Comparison of ENCODE assay signal across 27 cellular contexts in the genomic region with DNA sequence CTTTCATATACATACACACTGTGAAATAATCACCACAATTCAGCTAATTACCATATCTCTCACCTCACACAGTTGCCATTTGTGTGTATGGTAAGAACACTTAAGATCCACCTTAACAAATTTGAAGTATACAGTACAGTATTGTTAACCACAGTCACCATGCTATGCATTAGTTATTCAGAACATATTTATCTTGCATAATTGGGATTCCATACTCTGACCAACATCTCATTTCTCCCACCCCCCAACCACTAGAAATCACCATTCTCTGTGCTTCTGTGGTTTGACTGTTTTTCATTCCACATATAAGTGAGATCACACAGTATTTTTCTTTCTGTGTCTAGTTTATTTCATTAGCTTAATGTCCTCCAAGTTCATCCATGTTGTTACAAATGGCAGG.
A peak's percentile ranks its signal among the peaks of the same experiment; 100 is the strongest.
DNase-seq lines count a peak whose midpoint lies in the region; ATAC-seq and TF ChIP-seq lines count a peak whose summit lies in the region.
"Had no signal": no experiment of that assay in that cellular context is flagged by ENCODE, and none has a peak within 500 bp of the region (broad histone marks: within the 10 kb centered on the region; RNA-seq: fewer than 3 reads in every experiment).

No MANE protein-coding gene starts in this region.

- no peaks in the 10 kb centered on the region for H3K36me3 ChIP-seq in adipocyte (ENCODE audit: control insufficient read depth, insufficient read depth, low read length, severe bottlenecking)

- TF ChIP-seq CTCF in foreskin keratinocyte (conservative IDR thresholded peaks at IDR 0.05): no peak
- TF ChIP-seq CTCF in activated CD8-positive, alpha-beta T cell treated with anti-CD3 and anti-CD28 coated beads for 36 hours (IDR thresholded peaks at IDR 0.05): no peak

- no peak overlapping the region for H3K9ac ChIP-seq in adipocyte (ENCODE audit: low read length)

- H3K27ac Mint-ChIP-seq in stimulated activated naive CD8-positive, alpha-beta T cell treated with anti-CD3 and anti-CD28 coated beads, Interleukin-15, amount 100 ng/mL, for 72 hours: no peak overlapping the region
- no peak overlapping the region for H3K27ac Mint-ChIP-seq in activated CD8-positive, alpha-beta T cell treated with anti-CD3 and anti-CD28 coated beads for 36 hours
- H3K27ac Mint-ChIP-seq: activated B cell treated with CpG ODN at 0.5 μM for 24 hours; activated CD4-positive, alpha-beta memory T cell treated with anti-CD3 and anti-CD28 coated beads, Interleukin-2, amount 10 ng/mL, durations not matched to agents 7 days and 5 days; effector memory CD8-positive, alpha-beta T cell; naive thymus-derived CD4-positive, alpha-beta T cell; type B pancreatic cell had no signal

- ATAC-seq in stimulated activated naive CD8-positive, alpha-beta T cell treated with anti-CD3 and anti-CD28 coated beads, Interleukin-15, amount 100 ng/mL, for 72 hours: peak; percentile 40
- no peak for ATAC-seq in stimulated activated naive CD8-positive, alpha-beta T cell treated with anti-CD3 and anti-CD28 coated beads, Interleukin-15, Interleukin-2, amounts not matched to agents 100 U/mL and 50 U/mL, for 24 hours
- ATAC-seq in foreskin keratinocyte (no peak), GM21737 (IDR thresholded peaks at IDR 0.05; ENCODE audit: unreplicated experiment) (no peak)
- ATAC-seq in activated CD8-positive, alpha-beta T cell treated with anti-CD3 and anti-CD28 coated beads for 36 hours: no peak
- ATAC-seq: effector memory CD8-positive, alpha-beta T cell; esophagus mucosa; HCT116; left colon; naive thymus-derived CD4-positive, alpha-beta T cell had no signal

- intact Hi-C loops in activated CD8-positive, alpha-beta T cell treated with anti-CD3 and anti-CD28 coated beads for 36 hours (cut with micrococcal nuclease): no loop called here

- H3K9me3 ChIP-seq in adipocyte (ENCODE audit: control insufficient read depth, low read length): peaks cover 12% of the 10 kb centered on the region

- no peak overlapping the region for H3K4me3 Mint-ChIP-seq in stimulated activated naive CD8-positive, alpha-beta T cell treated with anti-CD3 and anti-CD28 coated beads, Interleukin-15, amount 100 ng/mL, for 72 hours
- H3K4me3 Mint-ChIP-seq in activated CD8-positive, alpha-beta T cell treated with anti-CD3 and anti-CD28 coated beads for 36 hours: no peak overlapping the region
- H3K4me3 Mint-ChIP-seq: activated B cell treated with CpG ODN at 0.5 μM for 24 hours; activated CD4-positive, alpha-beta memory T cell treated with anti-CD3 and anti-CD28 coated beads, Interleukin-2, amount 10 ng/mL, durations not matched to agents 7 days and 5 days; effector memory CD8-positive, alpha-beta T cell; naive thymus-derived CD4-positive, alpha-beta T cell; type B pancreatic cell had no signal

- no peaks in the 10 kb centered on the region for H3K36me3 Mint-ChIP-seq in activated CD8-positive, alpha-beta T cell treated with anti-CD3 and anti-CD28 coated beads for 36 hours (ENCODE audit: low read depth)
- H3K36me3 Mint-ChIP-seq: naive thymus-derived CD4-positive, alpha-beta T cell; type B pancreatic cell had no signal

- H3K9me3 Mint-ChIP-seq in stimulated activated naive CD8-positive, alpha-beta T cell treated with anti-CD3 and anti-CD28 coated beads, Interleukin-15, amount 100 ng/mL, for 72 hours: peaks cover 19 to 20% of the 10 kb centered on the region in 2 donors
- peaks cover 12% of the 10 kb centered on the region for H3K9me3 Mint-ChIP-seq in activated CD8-positive, alpha-beta T cell treated with anti-CD3 and anti-CD28 coated beads for 36 hours
- H3K9me3 Mint-ChIP-seq: effector memory CD8-positive, alpha-beta T cell had no signal

- DNase-seq in stimulated activated naive CD8-positive, alpha-beta T cell treated with anti-CD3 and anti-CD28 coated beads, Interleukin-15, amount 100 ng/mL, for 72 hours: no peak
- DNase-seq in stimulated activated naive CD8-positive, alpha-beta T cell treated with anti-CD3 and anti-CD28 coated beads, Interleukin-15, Interleukin-2, amounts not matched to agents 100 U/mL and 50 U/mL, for 24 hours: no peak
- DNase-seq in adipocyte (ENCODE audit: low read depth): peak; percentile 12
- DNase-seq in foreskin keratinocyte: peak; percentile 26 to 65
- DNase-seq in COR-L47 (lab: John Stamatoyannopoulos, UW): no peak
- no peak for DNase-seq in NCI-H2029 (lab: John Stamatoyannopoulos, UW)
- no peak for DNase-seq in activated CD8-positive, alpha-beta T cell treated with anti-CD3 and anti-CD28 coated beads for 36 hours
- DNase-seq: ACHN; activated B cell treated with CpG ODN at 0.5 μM for 24 hours; activated CD4-positive, alpha-beta memory T cell treated with anti-CD3 and anti-CD28 coated beads, Interleukin-2, amount 10 ng/mL, durations not matched to agents 7 days and 5 days; activated naive CD4-positive, alpha-beta T cell treated with Interleukin-2 at 50 U/mL for 16 hours; C1 segment of cervical spinal cord; effector memory CD8-positive, alpha-beta T cell; GDM1; glutamatergic neuron; KG1; left colon; naive thymus-derived CD4-positive, alpha-beta T cell; NCI-H187 treated with DMSO at 0.1 percent for 48 hours; NCI-H345; NCI-H774; retina; T1000 had no signal

- H3K4me3 ChIP-seq in adipocyte (ENCODE audit: low read length): no peak overlapping the region

- POLR2A ChIA-PET in activated CD8-positive, alpha-beta T cell treated with anti-CD3 and anti-CD28 coated beads for 36 hours (lab: Charles Lee): no interaction called here

- no peak overlapping the region for H3K27ac ChIP-seq in foreskin keratinocyte

- no peaks in the 10 kb centered on the region for H3K4me1 Mint-ChIP-seq in stimulated activated naive CD8-positive, alpha-beta T cell treated with anti-CD3 and anti-CD28 coated beads, Interleukin-15, amount 100 ng/mL, for 72 hours
- H3K4me1 Mint-ChIP-seq in activated CD8-positive, alpha-beta T cell treated with anti-CD3 and anti-CD28 coated beads for 36 hours (ENCODE audit: low read depth): no peaks in the 10 kb centered on the region
- H3K4me1 Mint-ChIP-seq: activated CD4-positive, alpha-beta memory T cell treated with anti-CD3 and anti-CD28 coated beads, Interleukin-2, amount 10 ng/mL, durations not matched to agents 7 days and 5 days had no signal

- H3K4me1 ChIP-seq in adipocyte (ENCODE audit: control insufficient read depth, insufficient read depth, low read length) (no peaks in the 10 kb centered on the region), foreskin keratinocyte (no peaks in the 10 kb centered on the region)

- peaks cover 32% of the 10 kb centered on the region for H3K27me3 Mint-ChIP-seq in stimulated activated naive CD8-positive, alpha-beta T cell treated with anti-CD3 and anti-CD28 coated beads, Interleukin-15, amount 100 ng/mL, for 72 hours
- peaks cover 26% of the 10 kb centered on the region for H3K27me3 Mint-ChIP-seq in activated CD8-positive, alpha-beta T cell treated with anti-CD3 and anti-CD28 coated beads for 36 hours
- H3K27me3 Mint-ChIP-seq: type B pancreatic cell had no signal

- H3K27me3 ChIP-seq in adipocyte (replicated peaks; ENCODE audit: control insufficient read depth, insufficient read depth, low read length) (no peaks in the 10 kb centered on the region), foreskin keratinocyte (peaks cover 2% of the 10 kb centered on the region)

- CTCF ChIA-PET in activated CD8-positive, alpha-beta T cell treated with anti-CD3 and anti-CD28 coated beads for 36 hours (lab: Charles Lee): no interaction called here

Comparison
In these comparisons a context has a peak if more than half of its experiments do, and no peak if none do; other contexts are left out.
1. DNase-seq: peak in adipocyte (single experiment) and foreskin keratinocyte (2 of 2); none in stimulated activated naive CD8-positive, alpha-beta T cell treated with anti-CD3 and anti-CD28 coated beads, Interleukin-15, amount 100 ng/mL, for 72 hours (0 of 2), stimulated activated naive CD8-positive, alpha-beta T cell treated with anti-CD3 and anti-CD28 coated beads, Interleukin-15, Interleukin-2, amounts not matched to agents 100 U/mL and 50 U/mL, for 24 hours (single experiment), COR-L47 (single experiment), NCI-H2029 (single experiment) and activated CD8-positive, alpha-beta T cell treated with anti-CD3 and anti-CD28 coated beads for 36 hours (single experiment).